In the genomic region with DNA sequence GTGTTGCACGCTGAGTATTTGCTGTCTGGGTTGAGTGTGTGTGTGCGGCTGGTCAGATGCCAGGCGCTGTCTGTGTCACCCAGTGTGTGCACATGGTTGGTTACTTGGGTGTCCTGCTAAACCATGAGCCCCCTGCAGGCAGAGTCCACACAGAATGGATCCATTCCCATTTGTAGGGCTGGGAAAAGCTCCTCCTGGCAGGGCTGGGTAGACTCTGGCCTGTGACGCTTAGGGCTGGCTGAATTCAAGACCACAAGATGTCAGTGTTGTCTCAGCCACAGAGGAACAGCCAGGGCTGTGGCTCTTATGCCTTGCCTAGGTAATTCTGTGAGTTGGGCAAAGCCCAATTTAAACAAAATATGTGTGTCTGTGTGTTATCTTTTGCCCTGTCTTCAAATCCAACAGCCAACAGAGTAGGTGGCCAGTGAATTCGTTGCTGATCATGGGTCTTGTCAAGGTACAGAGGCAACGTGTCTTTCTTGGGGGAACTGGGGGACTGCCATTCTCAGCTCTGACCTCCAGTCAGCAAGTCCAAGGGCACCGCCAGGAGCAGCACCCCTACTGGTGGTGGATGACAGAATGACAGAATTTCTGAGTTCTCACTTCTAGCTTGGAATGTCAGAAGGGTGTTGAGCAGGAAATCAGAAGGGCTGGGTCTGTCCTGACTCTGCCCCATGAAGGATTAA, we compare ENCODE assay signal across 8 cellular contexts.
A peak's percentile ranks its signal among the peaks of the same experiment; 100 is the strongest.
DNase-seq lines count a peak whose midpoint lies in the region; ATAC-seq, FAIRE-seq and TF ChIP-seq lines count a peak whose summit lies in the region.

No MANE protein-coding gene starts in this region.

- TF ChIP-seq POLR2A in H54 (IDR thresholded peaks at IDR 0.05; ENCODE audit: low read depth, low read length): no peak

- H3F3A ChIP-seq in DOHH2 (ENCODE audit: control insufficient read depth, insufficient read depth): no peaks in the 10 kb centered on the region

- no peak overlapping the region for H3K4me2 ChIP-seq in DOHH2 (ENCODE audit: low read length)

- H3K4me1 ChIP-seq in DOHH2 (ENCODE audit: control insufficient read depth, low read length): no peaks in the 10 kb centered on the region

- no peaks in the 10 kb centered on the region for H4K20me1 ChIP-seq in DOHH2 (ENCODE audit: control insufficient read depth, insufficient read depth, low read depth, low read length)

- H3K36me3 ChIP-seq in DOHH2 (ENCODE audit: control insufficient read depth, low read length): no peaks in the 10 kb centered on the region

- no peak overlapping the region for H3K27ac ChIP-seq in DOHH2 (ENCODE audit: low read depth, low read length)

- ATAC-seq in HG03196 (IDR thresholded peaks at IDR 0.05; ENCODE audit: unreplicated experiment): no peak

- no peaks in the 10 kb centered on the region for H3K79me2 ChIP-seq in DOHH2 (ENCODE audit: control insufficient read depth, low read length)

- no peaks in the 10 kb centered on the region for H3K9me2 ChIP-seq in DOHH2 (replicated peaks; ENCODE audit: control insufficient read depth, low read length)

- no peaks in the 10 kb centered on the region for H3K9me3 ChIP-seq in DOHH2 (ENCODE audit: control insufficient read depth, insufficient read depth, low read length)

- peak; percentile 69 for TF ChIP-seq CTCF in DOHH2 (IDR thresholded peaks at IDR 0.05; ENCODE audit: low read depth, low read length, poor library complexity, severe bottlenecking)

- DNase-seq in H54 (ENCODE audit: insufficient read length, low spot score) (peak; percentile 54), NCI-H1694 treated with DMSO at 0.1 percent for 48 hours (lab: John Stamatoyannopoulos, UW) (peak; percentile 58), astrocyte of the hippocampus (ENCODE audit: low read depth, low spot score) (peak; percentile 74), left kidney (ENCODE audit: low read depth, low spot score) (peak; percentile 79), activated gamma-delta T cell (lab: John Stamatoyannopoulos, UW) (no peak)
- no peak for DNase-seq in activated effector memory CD4-positive, alpha-beta T cell treated with Interleukin-2 at 50 U/mL for 16 hours

- H3K27me3 ChIP-seq in DOHH2 (ENCODE audit: control insufficient read depth, low read length): peaks cover 4% of the 10 kb centered on the region; the same call in 1 of the 2 replicates

- FAIRE-seq in H54 (lab: Jason Lieb, UNC): no peak

- H3K4me3 ChIP-seq in DOHH2 (ENCODE audit: low read length): no peak overlapping the region

Comparison
In these comparisons a context has a peak if more than half of its experiments do, and no peak if none do; other contexts are left out.
1. DNase-seq: peak in H54 (single experiment), NCI-H1694 treated with DMSO at 0.1 percent for 48 hours (single experiment), astrocyte of the hippocampus (single experiment) and left kidney (single experiment); none in activated gamma-delta T cell (single experiment) and activated effector memory CD4-positive, alpha-beta T cell treated with Interleukin-2 at 50 U/mL for 16 hours (single experiment).